ENCODE assay signal across 9 cellular contexts in genomic region chr4:176295907-176296306, GRCh38. TPM values are rescaled to one million over a fixed set of nuclear protein-coding genes. Genes with fewer than 3 reads are reported as not detected.
"Had no signal": no experiment of that assay in that cellular context is flagged by ENCODE, and none has a peak within 500 bp of the region (broad histone marks: within the 10 kb centered on the region; RNA-seq: fewer than 3 reads in every experiment).

No MANE protein-coding gene starts in this region.

RNA-seq across cellular contexts. Expression of gene ASB5, which starts 26.9 kb away (rescaled TPM):
- total RNA-seq: natural killer cell; natural killer cell treated with Interleukin-12 subunit alpha and Interleukin-12 subunit beta and Interleukin-15 and Interleukin-18, amount 100 ng/mL, for 72 hours; neural crest cell; omental fat pad; pancreas; pulmonary artery endothelial cell; spleen had no signal
- polyA plus RNA-seq: neural cell, smooth muscle cell had no signal
